Comparison of ENCODE assay signal across 8 cellular contexts in genomic region chr2:237859533-237860272, GRCh38. TPM values are rescaled to one million over a fixed set of nuclear protein-coding genes. Genes with fewer than 3 reads are reported as not detected.
DNase-seq lines count a peak whose midpoint lies in the region; ATAC-seq, FAIRE-seq and TF ChIP-seq lines count a peak whose summit lies in the region.

TSS of gene RAMP1 (plus strand) at chr2:237859623. CDS start at chr2:237859676, 53 bp downstream.

- RAD21 ChIA-PET in HCT116 (lab: Charles Lee; ENCODE audit: low non-redundant PET in 1 of 2, low total read pairs in 2 of 2, uncharacterized antibody in 2 of 2, unreplicated experiment in 2 of 2): no interaction called here

- H3K27ac Mint-ChIP-seq in activated naive CD8-positive, alpha-beta T cell treated with anti-CD3 and anti-CD28 coated beads for 36 hours: no peak within 1 kb of the TSS

- CTCF ChIA-PET in A549 (lab: Yijun Ruan, JAX) (interaction anchor here (0.5 kb wide), 1 partner anchor 1989 kb away, joined by 3 read pairs; no protein-coding TSS in a partner anchor), HCT116 (lab: Charles Lee) (no interaction called here)

- TF ChIP-seq RAD21 in A549 (conservative IDR thresholded peaks at IDR 0.05 in 1 of 2, IDR thresholded peaks at IDR 0.05 in 1 of 2) (no peak), HCT116 (IDR thresholded peaks at IDR 0.05; ENCODE audit: low read depth) (no peak)

- TF ChIP-seq POLR2A in A549 (IDR thresholded peaks at IDR 0.05; ENCODE audit: low read length): no peak
- no peak for TF ChIP-seq POLR2A in HCT116 (IDR thresholded peaks at IDR 0.05; ENCODE audit: borderline replicate concordance, extremely low read depth, insufficient read depth, insufficient read length)

- H2AFZ ChIP-seq in HCT116 (ENCODE audit: low read depth, low read length, poor library complexity, severe bottlenecking): peak within 1 kb of the TSS; percentile 83

- POLR2A ChIA-PET in A549 (lab: Yijun Ruan, JAX): no interaction called here
- POLR2A ChIA-PET in HCT116 (lab: Charles Lee): no interaction called here

- H3K4me1 Mint-ChIP-seq in activated naive CD8-positive, alpha-beta T cell treated with anti-CD3 and anti-CD28 coated beads for 36 hours: peaks cover 7% of the 10 kb centered on the region

- peaks cover 33% of the 10 kb centered on the region for H3K79me2 ChIP-seq in HCT116 (ENCODE audit: insufficient read depth, low read length)

- H3K9me3 Mint-ChIP-seq in activated naive CD8-positive, alpha-beta T cell treated with anti-CD3 and anti-CD28 coated beads for 36 hours: no peaks in the 10 kb centered on the region

- H3K4me2 ChIP-seq in A549: peak within 1 kb of the TSS; percentile 55; the same call in 2 of the 3 replicates
- peak within 1 kb of the TSS; percentile 93 for H3K4me2 ChIP-seq in HCT116 (ENCODE audit: low read length)

- peak within 1 kb of the TSS; percentile 26 for H3K4me3 Mint-ChIP-seq in activated naive CD8-positive, alpha-beta T cell treated with anti-CD3 and anti-CD28 coated beads for 36 hours

- BruUV-seq in HCT116 (replicated peaks; lab: Mats Ljungman, UMichigan): no TSS peak

- peak within 1 kb of the TSS; percentile 10 to 18; a peak in 1 of 6 replicates for H3K27ac ChIP-seq in A549
- H3K27ac ChIP-seq in HCT116 (ENCODE audit: low read depth, low read length): peak within 1 kb of the TSS; percentile 90
- peak within 1 kb of the TSS; percentile 28 for H3K27ac ChIP-seq in right cardiac atrium (ENCODE audit: low read length)
- H3K27ac ChIP-seq in rectal smooth muscle tissue (ENCODE audit: low read depth, low read length): peak within 1 kb of the TSS; percentile 94

- no peak for TF ChIP-seq CTCF in A549 (IDR thresholded peaks at IDR 0.05)
- no peak for TF ChIP-seq CTCF in HCT116 (IDR thresholded peaks at IDR 0.05 in 2 of 3, conservative IDR thresholded peaks at IDR 0.05 in 1 of 3; ENCODE audit: borderline replicate concordance in 1 of 3, insufficient read depth in 1 of 3, low read depth in 2 of 3, low read length in 2 of 3)

- TF ChIP-seq EP300 in A549 (IDR thresholded peaks at IDR 0.05): no peak

- H3K27me3 ChIP-seq in HCT116 (ENCODE audit: insufficient read depth, low read length): no peaks in the 10 kb centered on the region
- H3K27me3 ChIP-seq in right cardiac atrium (ENCODE audit: control insufficient read depth, insufficient read depth): no peaks in the 10 kb centered on the region
- no peaks in the 10 kb centered on the region for H3K27me3 ChIP-seq in rectal smooth muscle tissue (ENCODE audit: control insufficient read depth, insufficient read depth, low read length)

- H3K4me3 ChIP-seq in A549 (no peak within 1 kb of the TSS), HCT116 (replicated peaks in 1 of 2; ENCODE audit: low read depth in 1 of 2, low read length in 2 of 2) (peak within 1 kb of the TSS; percentile 53 to 71), right cardiac atrium (ENCODE audit: low read length) (peak within 1 kb of the TSS; percentile 55), rectal smooth muscle tissue (ENCODE audit: low read length) (peak within 1 kb of the TSS; percentile 70)

- H3K4me1 ChIP-seq in A549: peaks cover 30% of the 10 kb centered on the region
- peaks cover 42 to 61% of the 10 kb centered on the region in 2 experiments for H3K4me1 ChIP-seq in HCT116 (ENCODE audit: control insufficient read depth in 1 of 2, insufficient read depth in 2 of 2, low read length in 2 of 2)
- H3K4me1 ChIP-seq in right cardiac atrium (ENCODE audit: control insufficient read depth, insufficient read depth, low read length): peaks cover 2% of the 10 kb centered on the region
- peaks cover 26% of the 10 kb centered on the region for H3K4me1 ChIP-seq in rectal smooth muscle tissue (ENCODE audit: control insufficient read depth, insufficient read depth, low read length)

- no peaks in the 10 kb centered on the region for H3K9me2 ChIP-seq in HCT116 (ENCODE audit: insufficient read depth)

- 92% methylated on average over 29 of the region's 79 CpGs for WGBS in A549 (ENCODE audit: missing lambda C conversion rate)
- WGBS in right cardiac atrium: 2% methylated on average over 79 of the region's 79 CpGs

- FAIRE-seq in A549 (lab: Jason Lieb, UNC): no peak

- H4K20me1 ChIP-seq in HCT116 (ENCODE audit: insufficient read depth): no peaks in the 10 kb centered on the region

- intact Hi-C loops in HCT116 (cut with micrococcal nuclease) (loop anchor here (2.0 to 5.0 kb wide), 2 partner anchors 63 to 397 kb away; no protein-coding TSS in a partner anchor), right cardiac atrium (cut with DNase I) (loop anchor here in 2 of 4 donors (2.0 to 10.0 kb wide), 2 partner anchors 401 to 405 kb away; no protein-coding TSS in a partner anchor)

- H3K36me3 ChIP-seq in HCT116 (ENCODE audit: control insufficient read depth in 1 of 2, insufficient read depth in 2 of 2, low read length in 2 of 2): no peaks in the 10 kb centered on the region
- no peaks in the 10 kb centered on the region for H3K36me3 ChIP-seq in rectal smooth muscle tissue (ENCODE audit: control insufficient read depth, insufficient read depth, low read length)

- ATAC-seq in A549: no peak
- ATAC-seq in HCT116: peak; percentile 33
- ATAC-seq in right cardiac atrium: peak; percentile 46 to 51
- ATAC-seq in GM21825 (IDR thresholded peaks at IDR 0.05; ENCODE audit: unreplicated experiment): no peak
- ATAC-seq in HG02885 (IDR thresholded peaks at IDR 0.05; ENCODE audit: poor library complexity, unreplicated experiment): no peak

- H3K9ac ChIP-seq in HCT116 (ENCODE audit: low read length): peak within 1 kb of the TSS; percentile 65
- H3K9ac ChIP-seq in rectal smooth muscle tissue (ENCODE audit: low read length): peak within 1 kb of the TSS; percentile 36

- no peaks in the 10 kb centered on the region for H3K9me3 ChIP-seq in A549
- no peaks in the 10 kb centered on the region for H3K9me3 ChIP-seq in HCT116 (ENCODE audit: control insufficient read depth in 1 of 2, insufficient read depth in 1 of 2, low read depth in 1 of 2, low read length in 2 of 2)
- no peaks in the 10 kb centered on the region for H3K9me3 ChIP-seq in right cardiac atrium (ENCODE audit: control insufficient read depth, low read length)

- H3K27me3 Mint-ChIP-seq in activated naive CD8-positive, alpha-beta T cell treated with anti-CD3 and anti-CD28 coated beads for 36 hours: peaks cover 49% of the 10 kb centered on the region

- no peaks in the 10 kb centered on the region for H3K36me3 Mint-ChIP-seq in activated naive CD8-positive, alpha-beta T cell treated with anti-CD3 and anti-CD28 coated beads for 36 hours

- DNase-seq in A549 (ENCODE audit: low read depth in 1 of 2, low spot score in 1 of 2): no peak
- no peak for DNase-seq in HCT116 (ENCODE audit: low read depth, low spot score)
- DNase-seq in activated naive CD8-positive, alpha-beta T cell treated with anti-CD3 and anti-CD28 coated beads for 36 hours: no peak
- peak in 2 of 3 donors; percentile 57 to 74 for DNase-seq in right cardiac atrium
- no peak for DNase-seq in middle frontal gyrus (ENCODE audit: extremely low spot score, low spot score)

TF ChIP-seq in A549, 52 proteins besides CTCF, POLR2A, EP300 and RAD21:
- TF ChIP-seq ZNF302 (CRISPR knock-in tag; IDR thresholded peaks at IDR 0.05) (no peak), CHD4 (IDR thresholded peaks at IDR 0.05; ENCODE audit: borderline replicate concordance) (no peak), CEBPB (IDR thresholded peaks at IDR 0.05) (no peak), POLR2AphosphoS2 (conservative IDR thresholded peaks at IDR 0.05; ENCODE audit: low read length) (no peak), HOXB13 (CRISPR knock-in tag; IDR thresholded peaks at IDR 0.05; ENCODE audit: low read depth) (no peak)

TF ChIP-seq in HCT116, 20 proteins besides CTCF, POLR2A, EP300 and RAD21:
- TF ChIP-seq MAX (IDR thresholded peaks at IDR 0.05) (no peak), FOSL1 (IDR thresholded peaks at IDR 0.05; ENCODE audit: low read depth) (no peak), SIN3A (IDR thresholded peaks at IDR 0.05; ENCODE audit: low read depth) (no peak), TCF7L2 (IDR thresholded peaks at IDR 0.05; ENCODE audit: borderline replicate concordance, extremely low read depth, insufficient read depth, insufficient read length) (no peak), EZH2phosphoT487 (IDR thresholded peaks at IDR 0.05; ENCODE audit: borderline replicate concordance) (no peak), ZFX (IDR thresholded peaks at IDR 0.05) (peak; percentile 24; the same call in 1 of the 2 replicates)
TF ChIP-seq in HCT116: peak in this region for 1.

RNA-seq across cellular contexts. Expression of gene RAMP1, which starts in this region (rescaled TPM):
- polyA plus RNA-seq in A549 (2011; rRNA removed): not detected in 2 replicates
- polyA plus RNA-seq in A549 (2012; cell fraction: cytosol; rRNA removed): not detected in 2 replicates
- polyA plus RNA-seq in A549 (2012; cell fraction: nucleus; rRNA removed): not detected in 2 replicates
- polyA plus RNA-seq in A549 (2017; fragmentation: RNase III; extraction: RNeasy Plus Mini Kit Qiagen cat#74134 plus additional on column Dnase treatment): not detected in 3 replicates
- polyA minus RNA-seq in A549 (2011; rRNA and poly(A)+ RNA removed): not detected in 2 replicates
- 23.4 TPM for total RNA-seq in HCT116 (2021; ENCODE audit: unreplicated experiment)
- 41.1 and 42.2 TPM in 2 replicates for polyA plus RNA-seq in HCT116 (2012)
- total RNA-seq in activated naive CD8-positive, alpha-beta T cell treated with anti-CD3 and anti-CD28 coated beads for 36 hours: under 1 TPM; 0.24 to 0.25 TPM
- 100 to 1,000 TPM; 122 to 276 (median 160) TPM for total RNA-seq in right cardiac atrium
- polyA plus RNA-seq in right cardiac atrium: 164 TPM

Comparison
In these comparisons a context has a peak if more than half of its experiments do, and no peak if none do; other contexts are left out.
1. RNA of gene RAMP1 (total RNA-seq): 122 to 276 TPM in right cardiac atrium and 23.4 TPM in HCT116 (single experiment); 0.24 to 0.25 TPM in activated naive CD8-positive, alpha-beta T cell treated with anti-CD3 and anti-CD28 coated beads for 36 hours; every median in the first group is over 10 times any median in the second.
2. RNA of gene RAMP1 (polyA plus RNA-seq): 164 TPM in right cardiac atrium (single experiment); not detected in A549; every median in the first group is over 100 times any median in the second.
3. ATAC-seq: peak in HCT116 (single experiment) and right cardiac atrium (2 of 2); none in A549 (0 of 2), GM21825 (single experiment) and HG02885 (single experiment).
4. DNase-seq: peak in right cardiac atrium (2 of 3); none in A549 (0 of 2), HCT116 (single experiment), activated naive CD8-positive, alpha-beta T cell treated with anti-CD3 and anti-CD28 coated beads for 36 hours (single experiment) and middle frontal gyrus (single experiment).
5. H3K27ac ChIP-seq: peak in every context shown above with its lines; median percentile 94 in rectal smooth muscle tissue; 90 in HCT116; 28 in right cardiac atrium; 14 in A549.